In genomic region chr1:156809281-156809680, GRCh38 we compare ENCODE assay signal across 26 cellular contexts. TPM values are rescaled to one million over a fixed set of nuclear protein-coding genes. Genes with fewer than 3 reads are reported as not detected.
DNase-seq lines count a peak whose midpoint lies in the region; ATAC-seq, FAIRE-seq and TF ChIP-seq lines count a peak whose summit lies in the region.
"Had no signal": no experiment of that assay in that cellular context is flagged by ENCODE, and none has a peak within 500 bp of the region (broad histone marks: within the 10 kb centered on the region; RNA-seq: fewer than 3 reads in every experiment).

No MANE protein-coding gene starts in this region.

- no peak overlapping the region for H4K91ac ChIP-seq in H1 (replicated peaks; ENCODE audit: insufficient read length, low read length)

- H3K9me3 ChIP-seq in A673 (ENCODE audit: low read depth, low read length, poor library complexity, severe bottlenecking) (no peaks in the 10 kb centered on the region), H1 (ENCODE audit: insufficient read depth in 2 of 2, low read depth in 1 of 2, low read length in 1 of 2) (no peaks in the 10 kb centered on the region), stomach (no peaks in the 10 kb centered on the region), thyroid gland (no peaks in the 10 kb centered on the region)
- H3K9me3 ChIP-seq in CD4-positive, CD25-positive, alpha-beta regulatory T cell (ENCODE audit: control insufficient read depth in 2 of 2, low read length in 2 of 2), result no peaks in the 10 kb centered on the region
- H3K9me3 ChIP-seq: gastrocnemius medialis, tibial nerve had no signal

- H3K27ac Mint-ChIP-seq in CD4-positive, CD25-positive, alpha-beta regulatory T cell, result peak overlapping the region; percentile 69 to 89 (median 75)
- H3K27ac Mint-ChIP-seq in activated CD4-positive, alpha-beta memory T cell treated with anti-CD3 and anti-CD28 coated beads for 36 hours, result peak overlapping the region; percentile 90
- H3K27ac Mint-ChIP-seq: stimulated activated naive B cell treated with anti-CD40 and anti-IgM and Interleukin-4, amounts not matched to agents 10 μg/mL and 1 μg/mL and 100 μg/mL, for 72 hours had no signal

- no peaks in the 10 kb centered on the region for H3K36me3 ChIP-seq in A673 (ENCODE audit: insufficient read depth, low read length, poor library complexity, severe bottlenecking)
- peaks cover 45% of the 10 kb centered on the region for H3K36me3 ChIP-seq in CD4-positive, CD25-positive, alpha-beta regulatory T cell (ENCODE audit: control insufficient read depth, insufficient read depth, low read length)
- H3K36me3 ChIP-seq in H1 (ENCODE audit: control insufficient read depth in 2 of 4, insufficient read depth in 4 of 4, low read length in 3 of 4), result no peaks in the 10 kb centered on the region
- no peaks in the 10 kb centered on the region for H3K36me3 ChIP-seq in stomach
- H3K36me3 ChIP-seq in thyroid gland, result no peaks in the 10 kb centered on the region
- H3K36me3 ChIP-seq: gastrocnemius medialis, tibial nerve had no signal

- WGBS in H1 (ENCODE audit: extremely low coverage in 1 of 2, insufficient coverage in 1 of 2, insufficient read length in 1 of 2, insufficient replicate concordance in 2 of 2, low coverage in 1 of 2, low lambda C conversion rate in 2 of 2, missing lambda C conversion rate in 1 of 2), 2 experiments, result 73% methylated on average over 4 of the region's 10 CpGs; no CpG with 5 or more reads in 1 of the 2 experiments
- WGBS in stomach, 5 donors, result 93 to 98% (median 95%) methylated on average over 10 of the region's 10 CpGs
- 89 to 90% methylated on average over 10 of the region's 10 CpGs for WGBS in thyroid gland, 2 donors

- no peak overlapping the region for H3K4me3 Mint-ChIP-seq in CD4-positive, CD25-positive, alpha-beta regulatory T cell
- peak overlapping the region; percentile 0 for H3K4me3 Mint-ChIP-seq in activated CD4-positive, alpha-beta memory T cell treated with anti-CD3 and anti-CD28 coated beads for 36 hours
- H3K4me3 Mint-ChIP-seq: stimulated activated naive B cell treated with anti-CD40 and anti-IgM and Interleukin-4, amounts not matched to agents 10 μg/mL and 1 μg/mL and 100 μg/mL, for 72 hours had no signal

- TF ChIP-seq POLR2A in H1 (IDR thresholded peaks at IDR 0.05; ENCODE audit: control extremely low read depth in 1 of 2, low read depth in 2 of 2, low read length in 2 of 2) (no peak), stomach (IDR thresholded peaks at IDR 0.05) (no peak), thyroid gland (IDR thresholded peaks at IDR 0.05) (no peak)

- CTCF ChIA-PET in A673 (lab: Charles Lee), result no interaction called here
- CTCF ChIA-PET in activated CD4-positive, alpha-beta memory T cell treated with anti-CD3 and anti-CD28 coated beads for 36 hours (lab: Charles Lee), result interaction anchor here (1.3 to 8.6 kb wide), 4 partner anchors 51 to 83 kb away, joined by 3 to 80 read pairs (median 24); partner anchors contain the start of genes INSRR and NTRK1
- CTCF ChIA-PET in H1 (lab: Charles Lee; ENCODE audit: partially characterized antibody), result interaction anchor here (0.6 to 31.8 kb wide), 9 partner anchors 11 to 120 kb away, joined by 3 to 491 read pairs (median 7); partner anchors contain the start of genes INSRR and NTRK1

- H2BK20ac ChIP-seq in H1 (ENCODE audit: low read length), result no peak overlapping the region

- no peak overlapping the region for H3K18ac ChIP-seq in H1 (ENCODE audit: extremely low read depth, low read length)

- TF ChIP-seq RAD21 in H1 (IDR thresholded peaks at IDR 0.05 in 1 of 2, conservative IDR thresholded peaks at IDR 0.05 in 1 of 2; ENCODE audit: low read depth in 2 of 2, low read length in 2 of 2), result no peak

- no peak overlapping the region for H4K5ac ChIP-seq in H1 (ENCODE audit: insufficient read length, low read depth, low read length)

- no peaks in the 10 kb centered on the region for H3K79me2 ChIP-seq in H1 (ENCODE audit: control insufficient read depth in 1 of 2, insufficient read depth in 2 of 2, low read length in 2 of 2)

- intact Hi-C loops in A673 (cut with micrococcal nuclease; ENCODE audit: unreplicated experiment) (no loop called here), stomach (cut with DNase I; ENCODE audit: low total_unique reads) (no loop called here), thyroid gland (cut with DNase I) (no loop called here)
- intact Hi-C loops in activated CD4-positive, alpha-beta memory T cell treated with anti-CD3 and anti-CD28 coated beads for 36 hours (cut with micrococcal nuclease), result no loop called here

- H2BK15ac ChIP-seq in H1 (ENCODE audit: low read length), result no peak overlapping the region

- no peak for ATAC-seq in CD4-positive, CD25-positive, alpha-beta regulatory T cell (ENCODE audit: low read depth in 2 of 2)
- no peak for ATAC-seq in HG03196 (IDR thresholded peaks at IDR 0.05; ENCODE audit: unreplicated experiment)
- ATAC-seq: esophagus mucosa; gastrocnemius medialis; stimulated activated naive B cell treated with anti-CD40 and anti-IgM and Interleukin-4, amounts not matched to agents 10 μg/mL and 1 μg/mL and 100 μg/mL, for 72 hours had no signal

- peak overlapping the region; percentile 28; the same call in 1 of the 2 replicates for H4K8ac ChIP-seq in H1 (ENCODE audit: extremely low read depth, insufficient read depth, low read length)

- H3K27me3 ChIP-seq in A673 (replicated peaks; ENCODE audit: insufficient read depth, low read depth, low read length, poor library complexity) (no peaks in the 10 kb centered on the region), H1 (replicated peaks in 1 of 4; ENCODE audit: control insufficient read depth in 3 of 4, extremely low read depth in 1 of 4, insufficient read depth in 3 of 4, low read length in 3 of 4) (peaks cover 0 to 27% (median 23%) of the 10 kb centered on the region in 4 experiments; a peak in 6 of 7 replicates), stomach (peaks cover 0 to 15% (median 0%) of the 10 kb centered on the region in 3 donors), thyroid gland (no peaks in the 10 kb centered on the region)
- H3K27me3 ChIP-seq in CD4-positive, CD25-positive, alpha-beta regulatory T cell (ENCODE audit: control insufficient read depth, insufficient read depth, low read length), result no peaks in the 10 kb centered on the region
- H3K27me3 ChIP-seq: gastrocnemius medialis, tibial nerve had no signal

- H3K4me3 ChIP-seq in A673 (ENCODE audit: low read depth, low read length, poor library complexity, severe bottlenecking), result no peak overlapping the region
- H3K4me3 ChIP-seq in CD4-positive, CD25-positive, alpha-beta regulatory T cell (ENCODE audit: low read depth, low read length), result no peak overlapping the region
- H3K4me3 ChIP-seq in H1 (ENCODE audit: extremely low read depth in 1 of 4, insufficient read depth in 2 of 4, low read depth in 3 of 4, low read length in 4 of 4), result no peak overlapping the region
- no peak overlapping the region for H3K4me3 ChIP-seq in stomach
- H3K4me3 ChIP-seq in thyroid gland (replicated peaks in 1 of 3), result no peak overlapping the region
- H3K4me3 ChIP-seq: gastrocnemius medialis, tibial nerve had no signal

- H2AK5ac ChIP-seq in H1 (ENCODE audit: low read depth, low read length), result no peak overlapping the region

- no peaks in the 10 kb centered on the region for H4K20me1 ChIP-seq in H1 (replicated peaks in 1 of 2; ENCODE audit: control insufficient read depth in 1 of 2, insufficient read depth in 2 of 2, low read length in 2 of 2)

- H3K9me3 Mint-ChIP-seq in CD4-positive, CD25-positive, alpha-beta regulatory T cell, result no peaks in the 10 kb centered on the region
- no peaks in the 10 kb centered on the region for H3K9me3 Mint-ChIP-seq in activated CD4-positive, alpha-beta memory T cell treated with anti-CD3 and anti-CD28 coated beads for 36 hours
- H3K9me3 Mint-ChIP-seq: CD8-positive, alpha-beta memory T cell; stimulated activated naive B cell treated with anti-CD40 and anti-IgM and Interleukin-4, amounts not matched to agents 10 μg/mL and 1 μg/mL and 100 μg/mL, for 72 hours had no signal

- H3K4me1 ChIP-seq in A673 (ENCODE audit: insufficient read depth, low read length, poor library complexity, severe bottlenecking) (peaks cover 40% of the 10 kb centered on the region), H1 (replicated peaks in 1 of 4; ENCODE audit: control insufficient read depth in 3 of 4, insufficient read depth in 4 of 4, low read length in 3 of 4) (peaks cover 0 to 9% (median 3%) of the 10 kb centered on the region in 4 experiments; a peak in 6 of 7 replicates), stomach (peaks cover 11 to 40% (median 24%) of the 10 kb centered on the region in 4 donors), thyroid gland (peaks cover 16 to 34% of the 10 kb centered on the region in 2 donors)
- peaks cover 32% of the 10 kb centered on the region for H3K4me1 ChIP-seq in CD4-positive, CD25-positive, alpha-beta regulatory T cell (ENCODE audit: control insufficient read depth, insufficient read depth, low read length, poor library complexity, severe bottlenecking)

- no peak for TF ChIP-seq CTCF in A673 (conservative IDR thresholded peaks at IDR 0.05; ENCODE audit: low read depth, low read length)
- no peak for TF ChIP-seq CTCF in H1 (IDR thresholded peaks at IDR 0.05; ENCODE audit: control extremely low read depth in 1 of 3, insufficient read depth in 1 of 3, low read depth in 1 of 3, low read length in 3 of 3)
- TF ChIP-seq CTCF in stomach (IDR thresholded peaks at IDR 0.05), result no peak
- TF ChIP-seq CTCF in thyroid gland (IDR thresholded peaks at IDR 0.05), result no peak

- no peak overlapping the region for H2BK5ac ChIP-seq in H1 (ENCODE audit: low read depth, low read length)

- BruUV-seq in A673 (replicated peaks; lab: Mats Ljungman, UMichigan), result no TSS peak

- no peak overlapping the region for H3K23ac ChIP-seq in H1 (ENCODE audit: insufficient read length)

- H2AFZ ChIP-seq in H1 (ENCODE audit: low read length), result no peak overlapping the region

- no peak for TF ChIP-seq EP300 in H1 (IDR thresholded peaks at IDR 0.05; ENCODE audit: borderline replicate concordance in 1 of 2, low read depth in 2 of 2, low read length in 2 of 2)
- no peak for TF ChIP-seq EP300 in stomach (IDR thresholded peaks at IDR 0.05)

- H3K27me3 Mint-ChIP-seq in CD4-positive, CD25-positive, alpha-beta regulatory T cell, result no peaks in the 10 kb centered on the region
- no peaks in the 10 kb centered on the region for H3K27me3 Mint-ChIP-seq in activated CD4-positive, alpha-beta memory T cell treated with anti-CD3 and anti-CD28 coated beads for 36 hours
- H3K27me3 Mint-ChIP-seq: CD8-positive, alpha-beta memory T cell had no signal

- H3K23me2 ChIP-seq in H1 (ENCODE audit: low read depth, low read length), result peaks cover 2% of the 10 kb centered on the region; the same call in 1 of the 2 replicates

- POLR2A ChIA-PET in A673 (lab: Charles Lee; ENCODE audit: low non-redundant PET) (no interaction called here), H1 (lab: Charles Lee; ENCODE audit: partially characterized antibody) (interaction anchor here (1.1 to 2.0 kb wide), 2 partner anchors 9 to 45 kb away, joined by 4 to 6 read pairs; no protein-coding TSS in a partner anchor)
- POLR2A ChIA-PET in activated CD4-positive, alpha-beta memory T cell treated with anti-CD3 and anti-CD28 coated beads for 36 hours (lab: Charles Lee), result interaction anchor here (1.0 to 2.5 kb wide), 4 partner anchors 8 to 53 kb away, joined by 3 to 8 read pairs (median 6); partner anchors contain the start of gene NTRK1

- no peak overlapping the region for H3K9ac ChIP-seq in H1 (replicated peaks in 1 of 4; ENCODE audit: extremely low read depth in 1 of 4, low read depth in 3 of 4, low read length in 3 of 4)

- no peak for FAIRE-seq in H1 (lab: Jason Lieb, UNC)
- FAIRE-seq: small intestine had no signal

- no peak overlapping the region for H2BK12ac ChIP-seq in H1 (ENCODE audit: low read depth, low read length)

- no peak for DNase-seq in A673 (ENCODE audit: low spot score)
- DNase-seq in CD4-positive, CD25-positive, alpha-beta regulatory T cell, result no peak
- no peak for DNase-seq in activated CD4-positive, alpha-beta memory T cell treated with anti-CD3 and anti-CD28 coated beads for 36 hours
- no peak for DNase-seq in H1 (ENCODE audit: low read depth in 1 of 2, low spot score in 2 of 2)
- no peak for DNase-seq in stomach
- no peak for DNase-seq in thyroid gland
- DNase-seq: activated CD4-positive, alpha-beta T cell treated with anti-CD3 and anti-CD28 coated beads for 4 hours; CD8-positive, alpha-beta memory T cell; DMS53; effector memory CD4-positive, alpha-beta T cell; gastrocnemius medialis; GF-D8; KBM-7; MM.1S; NCI-H1436; NCI-H524; small intestine; stimulated activated naive B cell treated with anti-CD40 and anti-IgM and Interleukin-4, amounts not matched to agents 10 μg/mL and 1 μg/mL and 100 μg/mL, for 72 hours had no signal

- H3K4me2 ChIP-seq in H1 (ENCODE audit: insufficient read depth in 1 of 2, low read depth in 2 of 2, low read length in 2 of 2), result no peak overlapping the region

- no peaks in the 10 kb centered on the region for H3K79me1 ChIP-seq in H1 (ENCODE audit: low read depth, low read length)

- peaks cover 12 to 56% (median 44%) of the 10 kb centered on the region in 4 donors for H3K4me1 Mint-ChIP-seq in CD4-positive, CD25-positive, alpha-beta regulatory T cell
- H3K4me1 Mint-ChIP-seq in activated CD4-positive, alpha-beta memory T cell treated with anti-CD3 and anti-CD28 coated beads for 36 hours (ENCODE audit: low read depth), result peaks cover 70% of the 10 kb centered on the region

- H3K36me3 Mint-ChIP-seq in CD4-positive, CD25-positive, alpha-beta regulatory T cell, result peaks cover 44% of the 10 kb centered on the region
- peaks cover 84% of the 10 kb centered on the region for H3K36me3 Mint-ChIP-seq in activated CD4-positive, alpha-beta memory T cell treated with anti-CD3 and anti-CD28 coated beads for 36 hours

- H2BK120ac ChIP-seq in H1 (replicated peaks; ENCODE audit: low read depth, low read length), result no peak overlapping the region

- no peak overlapping the region for H3K56ac ChIP-seq in H1 (replicated peaks; ENCODE audit: insufficient read length, low read depth, low read length)

- H3K4ac ChIP-seq in H1 (replicated peaks; ENCODE audit: insufficient read length, low read depth, low read length), result no peak overlapping the region

- no peak overlapping the region for H3K14ac ChIP-seq in H1 (ENCODE audit: insufficient read length)

- H3K27ac ChIP-seq in A673 (ENCODE audit: low read depth, low read length, poor library complexity, severe bottlenecking) (peak overlapping the region; percentile 36), H1 (ENCODE audit: low read depth, low read length) (no peak overlapping the region), stomach (no peak overlapping the region), thyroid gland (no peak overlapping the region)
- H3K27ac ChIP-seq in CD4-positive, CD25-positive, alpha-beta regulatory T cell (ENCODE audit: insufficient read depth, low read length, poor library complexity, severe bottlenecking), result no peak overlapping the region
- H3K27ac ChIP-seq: gastrocnemius medialis, RWPE1, tibial nerve had no signal

RNA-seq across cellular contexts. Expression of gene SH2D2A, which starts 7.4 kb away (rescaled TPM):
- 3.5 and 6.0 TPM in 2 replicates for total RNA-seq in A673 (2021)
- total RNA-seq in CD4-positive, CD25-positive, alpha-beta regulatory T cell, result 158 TPM
- polyA plus RNA-seq in CD4-positive, CD25-positive, alpha-beta regulatory T cell, result 10 to 100 TPM; 27.3 to 36.4 (median 31.2) TPM
- 100 to 1,000 TPM; 280 to 294 TPM for total RNA-seq in activated CD4-positive, alpha-beta memory T cell treated with anti-CD3 and anti-CD28 coated beads for 36 hours
- total RNA-seq in H1 (2021; fragmentation: NEBNext Ultra II Directional; extraction: Animal tissue kit (Norgen Biotek cat#: 25700)), result 3.3 and 4.5 TPM in 2 replicates
- polyA plus RNA-seq in H1 (2011; rRNA removed), result 7.9 and 13.7 TPM in 2 replicates
- 10.1 TPM for polyA plus RNA-seq in H1 (2011; cell fraction: cytosol; rRNA removed)
- polyA plus RNA-seq in H1 (2011; cell fraction: nucleus; rRNA removed), result 8.8 TPM
- polyA plus RNA-seq in H1 (2012, experiment 1 of 2), result 3.1 to 8.0 TPM (median 5.5 TPM) in 4 replicates
- 4.7 TPM for polyA plus RNA-seq in H1 (2012, experiment 2 of 2)
- polyA plus RNA-seq in H1 (2013, experiment 1 of 2), result 5.7 TPM
- polyA plus RNA-seq in H1 (2013, experiment 2 of 2), result 5.3 TPM
- 0.57 and 0.78 TPM in 2 replicates for polyA minus RNA-seq in H1 (2011; rRNA and poly(A)+ RNA removed)
- polyA minus RNA-seq in H1 (2011; cell fraction: cytosol; rRNA and poly(A)+ RNA removed), result 5.1 TPM
- polyA minus RNA-seq in H1 (2011; cell fraction: nucleus; rRNA and poly(A)+ RNA removed), result 4.6 TPM
- total RNA-seq in stomach, result 10 to 100 TPM in 2 of 5 donors, under 1 TPM in 1, not detected in 2; 0.73 to 19.9 (median 11.6) TPM
- 1 to 10 TPM in 2 of 3 donors, under 1 TPM in 1; 0.61 to 1.6 (median 1.4) TPM for polyA plus RNA-seq in stomach
- total RNA-seq in thyroid gland, result 1 to 10 TPM; 1.2 to 3.3 (median 2.0) TPM
- total RNA-seq: chondrocyte, lung microvascular endothelial cell had no signal

RNA-seq across cellular contexts. Expression of gene PRCC, which starts 41.9 kb away (rescaled TPM):
- 121 and 125 TPM in 2 replicates for total RNA-seq in A673 (2021)
- total RNA-seq in CD4-positive, CD25-positive, alpha-beta regulatory T cell, result 67.8 TPM
- polyA plus RNA-seq in CD4-positive, CD25-positive, alpha-beta regulatory T cell, result 10 to 100 TPM; 35.5 to 43.3 (median 36.4) TPM
- total RNA-seq in activated CD4-positive, alpha-beta memory T cell treated with anti-CD3 and anti-CD28 coated beads for 36 hours, result 10 to 100 TPM; 58.6 to 67.2 TPM
- total RNA-seq in H1 (2021; fragmentation: NEBNext Ultra II Directional; extraction: Animal tissue kit (Norgen Biotek cat#: 25700)), result 102 and 115 TPM in 2 replicates
- polyA plus RNA-seq in H1 (2011; rRNA removed), result 84.1 and 95.2 TPM in 2 replicates
- 79.7 TPM for polyA plus RNA-seq in H1 (2011; cell fraction: cytosol; rRNA removed)
- polyA plus RNA-seq in H1 (2011; cell fraction: nucleus; rRNA removed), result 89.8 TPM
- 83.1 to 103 TPM (median 99.5 TPM) in 4 replicates for polyA plus RNA-seq in H1 (2012, experiment 1 of 2)
- polyA plus RNA-seq in H1 (2012, experiment 2 of 2), result 104 TPM
- 120 TPM for polyA plus RNA-seq in H1 (2013, experiment 1 of 2)
- 116 TPM for polyA plus RNA-seq in H1 (2013, experiment 2 of 2)
- polyA minus RNA-seq in H1 (2011; rRNA and poly(A)+ RNA removed), result 89.1 and 141 TPM in 2 replicates
- 71.3 TPM for polyA minus RNA-seq in H1 (2011; cell fraction: cytosol; rRNA and poly(A)+ RNA removed)
- 54.9 TPM for polyA minus RNA-seq in H1 (2011; cell fraction: nucleus; rRNA and poly(A)+ RNA removed)
- total RNA-seq in stomach, result 10 to 100 TPM; 24.0 to 93.0 (median 76.4) TPM
- 10 to 100 TPM; 39.1 to 41.9 (median 40.1) TPM for polyA plus RNA-seq in stomach
- total RNA-seq in thyroid gland, result 10 to 100 TPM; 34.8 to 57.9 (median 43.6) TPM

RNA-seq across cellular contexts. Expression of gene INSRR, which starts 49.6 kb away (rescaled TPM):
- total RNA-seq in A673 (2021), result 0.11 and 0.15 TPM in 2 replicates
- 0.07 TPM for total RNA-seq in CD4-positive, CD25-positive, alpha-beta regulatory T cell
- polyA plus RNA-seq in CD4-positive, CD25-positive, alpha-beta regulatory T cell, result not detected
- under 1 TPM; 0.05 to 0.14 TPM for total RNA-seq in activated CD4-positive, alpha-beta memory T cell treated with anti-CD3 and anti-CD28 coated beads for 36 hours
- total RNA-seq in H1 (2021; fragmentation: NEBNext Ultra II Directional; extraction: Animal tissue kit (Norgen Biotek cat#: 25700)), result not detected in 2 replicates
- polyA plus RNA-seq in H1 (2011; rRNA removed), result 0.02 TPM in 2 replicates
- not detected for polyA plus RNA-seq in H1 (2011; cell fraction: cytosol; rRNA removed)
- polyA plus RNA-seq in H1 (2011; cell fraction: nucleus; rRNA removed), result 0.17 TPM
- 0.03 to 0.04 TPM in 2 of 4 replicates, not detected in the others for polyA plus RNA-seq in H1 (2012, experiment 1 of 2)
- polyA plus RNA-seq in H1 (2012, experiment 2 of 2), result 0.03 TPM
- polyA plus RNA-seq in H1 (2013, experiment 1 of 2), result not detected
- under 0.01 TPM for polyA plus RNA-seq in H1 (2013, experiment 2 of 2)
- 0.07 TPM in 1 of 2 replicates, not detected in the other for polyA minus RNA-seq in H1 (2011; rRNA and poly(A)+ RNA removed)
- polyA minus RNA-seq in H1 (2011; cell fraction: cytosol; rRNA and poly(A)+ RNA removed), result not detected
- 0.10 TPM for polyA minus RNA-seq in H1 (2011; cell fraction: nucleus; rRNA and poly(A)+ RNA removed)
- under 1 TPM in 2 of 5 donors, not detected in 3; 0.18 to 0.29 TPM for total RNA-seq in stomach
- polyA plus RNA-seq in stomach, result under 1 TPM; 0.15 to 0.75 (median 0.33) TPM
- not detected for total RNA-seq in thyroid gland
- total RNA-seq: chondrocyte, esophagus mucosa, gastrocnemius medialis, kidney epithelial cell, lung microvascular endothelial cell had no signal
- polyA plus RNA-seq: CD8-positive, alpha-beta memory T cell had no signal

RNA-seq across cellular contexts. Expression of gene NTRK1, which starts 51.4 kb away (rescaled TPM):
- total RNA-seq in A673 (2021), result 3.6 and 5.1 TPM in 2 replicates
- 0.91 TPM for total RNA-seq in CD4-positive, CD25-positive, alpha-beta regulatory T cell
- polyA plus RNA-seq in CD4-positive, CD25-positive, alpha-beta regulatory T cell, result under 1 TPM in 3 of 4 donors, not detected in 1; 0.06 to 0.44 (median 0.10) TPM
- total RNA-seq in activated CD4-positive, alpha-beta memory T cell treated with anti-CD3 and anti-CD28 coated beads for 36 hours, result 1 to 10 TPM; 6.4 to 6.7 TPM
- total RNA-seq in H1 (2021; fragmentation: NEBNext Ultra II Directional; extraction: Animal tissue kit (Norgen Biotek cat#: 25700)), result 0.24 and 0.27 TPM in 2 replicates
- polyA plus RNA-seq in H1 (2011; rRNA removed), result 0.12 and 0.13 TPM in 2 replicates
- polyA plus RNA-seq in H1 (2011; cell fraction: cytosol; rRNA removed), result 0.06 TPM
- 0.74 TPM for polyA plus RNA-seq in H1 (2011; cell fraction: nucleus; rRNA removed)
- polyA plus RNA-seq in H1 (2012, experiment 1 of 2), result 0.05 to 0.15 TPM (median 0.13 TPM) in 3 of 4 replicates, not detected in the other
- 0.05 TPM for polyA plus RNA-seq in H1 (2012, experiment 2 of 2)
- polyA plus RNA-seq in H1 (2013, experiment 1 of 2), result 0.18 TPM
- polyA plus RNA-seq in H1 (2013, experiment 2 of 2), result 0.06 TPM
- polyA minus RNA-seq in H1 (2011; rRNA and poly(A)+ RNA removed), result 0.12 and 0.13 TPM in 2 replicates
- polyA minus RNA-seq in H1 (2011; cell fraction: cytosol; rRNA and poly(A)+ RNA removed), result not detected
- not detected for polyA minus RNA-seq in H1 (2011; cell fraction: nucleus; rRNA and poly(A)+ RNA removed)
- total RNA-seq in stomach, result under 1 TPM in 2 of 5 donors, not detected in 3; 0.87 to 0.92 TPM
- polyA plus RNA-seq in stomach, result 1 to 10 TPM in 1 of 3 donors, under 1 TPM in 2; 0.23 to 1.2 (median 1.00) TPM
- 1 to 10 TPM in 1 of 4 donors, under 1 TPM in 3; 0.11 to 1.2 (median 0.63) TPM for total RNA-seq in thyroid gland
- total RNA-seq: chondrocyte, HT-29, kidney epithelial cell, lung microvascular endothelial cell had no signal
- polyA plus RNA-seq: CD8-positive, alpha-beta memory T cell had no signal

RNA-seq across cellular contexts. Expression of gene HDGF, which starts 57.8 kb away (rescaled TPM):
- total RNA-seq in A673 (2021) (477 and 536 TPM in 2 replicates), stomach (100 to 1,000 TPM in 4 of 5 donors, 10 to 100 TPM in 1; 81.7 to 214 (median 163) TPM), thyroid gland (100 to 1,000 TPM; 147 to 162 (median 148) TPM)
- total RNA-seq in CD4-positive, CD25-positive, alpha-beta regulatory T cell, result 87.6 TPM
- 10 to 100 TPM; 26.9 to 50.2 (median 36.7) TPM for polyA plus RNA-seq in CD4-positive, CD25-positive, alpha-beta regulatory T cell
- total RNA-seq in activated CD4-positive, alpha-beta memory T cell treated with anti-CD3 and anti-CD28 coated beads for 36 hours, result 100 to 1,000 TPM; 357 to 365 TPM
- 391 and 395 TPM in 2 replicates for total RNA-seq in H1 (2021; fragmentation: NEBNext Ultra II Directional; extraction: Animal tissue kit (Norgen Biotek cat#: 25700))
- polyA plus RNA-seq in H1 (2011; rRNA removed) (132 and 145 TPM in 2 replicates), stomach (100 to 1,000 TPM; 114 to 165 (median 144) TPM)
- 180 TPM for polyA plus RNA-seq in H1 (2011; cell fraction: cytosol; rRNA removed)
- 141 TPM for polyA plus RNA-seq in H1 (2011; cell fraction: nucleus; rRNA removed)
- polyA plus RNA-seq in H1 (2012, experiment 1 of 2), result 267 to 330 TPM (median 294 TPM) in 4 replicates
- 483 TPM for polyA plus RNA-seq in H1 (2012, experiment 2 of 2)
- 238 TPM for polyA plus RNA-seq in H1 (2013, experiment 1 of 2)
- 239 TPM for polyA plus RNA-seq in H1 (2013, experiment 2 of 2)
- 125 and 126 TPM in 2 replicates for polyA minus RNA-seq in H1 (2011; rRNA and poly(A)+ RNA removed)
- polyA minus RNA-seq in H1 (2011; cell fraction: cytosol; rRNA and poly(A)+ RNA removed), result 107 TPM
- polyA minus RNA-seq in H1 (2011; cell fraction: nucleus; rRNA and poly(A)+ RNA removed), result 57.3 TPM
